ENCODE assay signal across 8 cellular contexts in genomic region chr1:35298464-35298863, GRCh38. TPM values are rescaled to one million over a fixed set of nuclear protein-coding genes. Genes with fewer than 3 reads are reported as not detected.
DNase-seq lines count a peak whose midpoint lies in the region; ATAC-seq and TF ChIP-seq lines count a peak whose summit lies in the region.

No MANE protein-coding gene starts in this region.

- CTCF ChIA-PET in AG04449 (lab: Yijun Ruan, JAX) = interaction anchor here (1.4 to 6.1 kb wide), 2 partner anchors 97 to 99 kb away, joined by 4 to 37 read pairs; no protein-coding TSS in a partner anchor

- H2BK5ac ChIP-seq in mesenchymal stem cell (ENCODE audit: low read depth, low read length, poor library complexity, severe bottlenecking) = no peak overlapping the region

- no peak overlapping the region for H2BK120ac ChIP-seq in mesenchymal stem cell (ENCODE audit: low read depth, low read length)

- H3K4me1 ChIP-seq in mesenchymal stem cell (ENCODE audit: control insufficient read depth, insufficient read depth, low read depth, low read length) = peaks cover 2% of the 10 kb centered on the region

- no peak overlapping the region for H3K4ac ChIP-seq in mesenchymal stem cell (ENCODE audit: low read depth in 1 of 2, low read length in 2 of 2)

- H4K91ac ChIP-seq in mesenchymal stem cell (ENCODE audit: low read length) = no peak overlapping the region

- POLR2A ChIA-PET in AG04449 (lab: Yijun Ruan, JAX) = no interaction called here

- peaks cover 25% of the 10 kb centered on the region for H3K79me1 ChIP-seq in mesenchymal stem cell (replicated peaks; ENCODE audit: low read length, poor library complexity, severe bottlenecking)

- ATAC-seq in HG03175 (IDR thresholded peaks at IDR 0.05; ENCODE audit: unreplicated experiment) = peak; percentile 49
- ATAC-seq in GM19467 (IDR thresholded peaks at IDR 0.05; ENCODE audit: unreplicated experiment) = no peak

- H3K36me3 ChIP-seq in mesenchymal stem cell (ENCODE audit: control insufficient read depth in 1 of 2, insufficient read depth in 2 of 2, low read depth in 1 of 2, low read length in 2 of 2) = peaks cover 11 to 35% of the 10 kb centered on the region in 2 experiments

- no peak overlapping the region for H3K4me3 ChIP-seq in AG04449 (ENCODE audit: low read depth, low read length)
- no peak overlapping the region for H3K4me3 ChIP-seq in mesenchymal stem cell (ENCODE audit: insufficient read depth in 1 of 2, low read depth in 1 of 2, low read length in 2 of 2)

- H2AK5ac ChIP-seq in mesenchymal stem cell (ENCODE audit: low read length, severe bottlenecking) = no peak overlapping the region

- DNase-seq in AG04449 (ENCODE audit: low read depth, low spot score) (no peak), EH (ENCODE audit: low read depth) (peak; percentile 65), T-helper 1 cell (peak in 3 of 5 donors; percentile 10 to 27 (median 13)), ecto neural progenitor cell (ENCODE audit: low spot score) (peak; percentile 45), mesenchymal stem cell (peak; percentile 60), SKM-1 treated with dmso at 0.1 percent for 144 hours (lab: John Stamatoyannopoulos, UW; ENCODE audit: unreplicated experiment) (no peak)

- H2BK12ac ChIP-seq in mesenchymal stem cell (ENCODE audit: low read length in 2 of 2) = no peak overlapping the region

- no peak overlapping the region for H3K23ac ChIP-seq in mesenchymal stem cell (ENCODE audit: low read length in 2 of 2)

- no peak overlapping the region for H3K4me2 ChIP-seq in mesenchymal stem cell (ENCODE audit: low read length, poor library complexity, severe bottlenecking)

- no peak overlapping the region for H3K27ac ChIP-seq in mesenchymal stem cell (ENCODE audit: low read length, poor library complexity, severe bottlenecking)

- no peak overlapping the region for H3K9ac ChIP-seq in mesenchymal stem cell (ENCODE audit: low read length)

- no peak overlapping the region for H4K8ac ChIP-seq in mesenchymal stem cell (ENCODE audit: low read length)

- H3K27me3 ChIP-seq in mesenchymal stem cell (ENCODE audit: control insufficient read depth in 1 of 2, insufficient read depth in 1 of 2, low read length in 2 of 2) = no peaks in the 10 kb centered on the region

- H3K14ac ChIP-seq in mesenchymal stem cell (ENCODE audit: low read length in 2 of 2) = no peak overlapping the region

- H2AFZ ChIP-seq in mesenchymal stem cell (ENCODE audit: low read depth, low read length) = no peak overlapping the region

- no peaks in the 10 kb centered on the region for H3K9me3 ChIP-seq in mesenchymal stem cell (ENCODE audit: control insufficient read depth, low read length)

- H3K18ac ChIP-seq in mesenchymal stem cell (ENCODE audit: low read depth in 1 of 2, low read length in 2 of 2) = no peak overlapping the region

- 90% methylated on average over 1 of the region's 2 CpGs for WGBS in mesenchymal stem cell

- H2BK15ac ChIP-seq in mesenchymal stem cell (ENCODE audit: low read depth, poor library complexity, severe bottlenecking) = no peak overlapping the region

- peak; percentile 45 for TF ChIP-seq CTCF in AG04449 (IDR thresholded peaks at IDR 0.05; ENCODE audit: insufficient read depth, low read length, missing control alignments)

RNA-seq across cellular contexts. Expression of gene ZMYM4, which starts 30.0 kb away (rescaled TPM):
- polyA plus RNA-seq in mesenchymal stem cell (2013, experiment 1 of 2) = 23.3 TPM
- 21.7 TPM for polyA plus RNA-seq in mesenchymal stem cell (2013, experiment 2 of 2)

Comparison
In these comparisons a context has a peak if more than half of its experiments do, and no peak if none do; other contexts are left out.
1. DNase-seq: peak in EH (single experiment), T-helper 1 cell (3 of 5), ecto neural progenitor cell (single experiment) and mesenchymal stem cell (single experiment); none in AG04449 (single experiment) and SKM-1 treated with dmso at 0.1 percent for 144 hours (single experiment).